ENCODE assay signal across 25 cellular contexts in genomic region chr10:3523309-3524050, GRCh38.
"Had no signal": no experiment of that assay in that cellular context is flagged by ENCODE, and none has a peak within 500 bp of the region (broad histone marks: within the 10 kb centered on the region; RNA-seq: fewer than 3 reads in every experiment).

No MANE protein-coding gene starts in this region.

- H3K27me3 ChIP-seq: esophagus muscularis mucosa, foreskin keratinocyte, gastroesophageal sphincter, heart left ventricle, hepatocyte, left lung, ovary, sigmoid colon, transverse colon had no signal

- H3K4me1 ChIP-seq: left lung had no signal

- H3K4me2 ChIP-seq: hepatocyte had no signal

- H3K79me2 ChIP-seq: hepatocyte had no signal

- H3K27me3 Mint-ChIP-seq: stimulated activated naive CD8-positive, alpha-beta T cell treated with anti-CD3 and anti-CD28 coated beads, Interleukin-15, Interleukin-2, amounts not matched to agents 100 ng/mL and 50 ng/mL, for 24 hours had no signal

- H3K4me3 ChIP-seq: coronary artery, esophagus muscularis mucosa, gastroesophageal sphincter, heart left ventricle, hepatocyte, left lung, ovary, psoas muscle, sigmoid colon, transverse colon had no signal

- H2AFZ ChIP-seq: hepatocyte had no signal

- H3K4me1 Mint-ChIP-seq: naive thymus-derived CD8-positive, alpha-beta T cell had no signal

- DNase-seq: dermis blood vessel endothelial cell; effector memory CD4-positive, alpha-beta T cell; foreskin keratinocyte; heart left ventricle; left cardiac atrium; left lung; mesenchymal stem cell; midbrain; naive thymus-derived CD8-positive, alpha-beta T cell; nephron progenitor cell; nucleus accumbens; ovary; posterior cingulate gyrus; psoas muscle; right cardiac atrium; sigmoid colon; stimulated activated CD4-positive, alpha-beta T cell treated with anti-CD3 and anti-CD28 coated beads, Interleukin-15, amount 100 ng/mL, for 24 hours; stimulated activated CD4-positive, alpha-beta T cell treated with anti-CD3 and anti-CD28 coated beads, Interleukin-2, amount 100 ng/mL, for 48 hours; stimulated activated naive B cell treated with anti-CD40 and anti-IgM and Interleukin-4, amounts not matched to agents 10 μg/mL and 1 μg/mL and 100 μg/mL, for 72 hours; transverse colon had no signal

- H3K36me3 ChIP-seq: esophagus muscularis mucosa, gastroesophageal sphincter, heart left ventricle, left lung, ovary, sigmoid colon, transverse colon had no signal

- H3K27ac ChIP-seq: coronary artery, esophagus muscularis mucosa, foreskin keratinocyte, gastroesophageal sphincter, heart left ventricle, left lung, ovary, psoas muscle, sigmoid colon had no signal

- H3K4me3 Mint-ChIP-seq: naive thymus-derived CD8-positive, alpha-beta T cell; nephron progenitor cell; stimulated activated naive B cell treated with anti-CD40 and anti-IgM and Interleukin-4, amounts not matched to agents 10 μg/mL and 1 μg/mL and 100 μg/mL, for 72 hours; stimulated activated naive CD8-positive, alpha-beta T cell treated with anti-CD3 and anti-CD28 coated beads, Interleukin-15, Interleukin-2, amounts not matched to agents 100 ng/mL and 50 ng/mL, for 24 hours had no signal

- ATAC-seq: foreskin keratinocyte; gastroesophageal sphincter; heart left ventricle; left cardiac atrium; left lung; naive thymus-derived CD8-positive, alpha-beta T cell; psoas muscle; right cardiac atrium; stimulated activated naive B cell treated with anti-CD40 and anti-IgM and Interleukin-4, amounts not matched to agents 10 μg/mL and 1 μg/mL and 100 μg/mL, for 72 hours had no signal

- H3K9me3 ChIP-seq: esophagus muscularis mucosa, gastroesophageal sphincter, left lung, ovary, psoas muscle, sigmoid colon, transverse colon had no signal

- H3K27ac Mint-ChIP-seq: stimulated activated naive B cell treated with anti-CD40 and anti-IgM and Interleukin-4, amounts not matched to agents 10 μg/mL and 1 μg/mL and 100 μg/mL, for 72 hours; stimulated activated naive CD8-positive, alpha-beta T cell treated with anti-CD3 and anti-CD28 coated beads, Interleukin-15, Interleukin-2, amounts not matched to agents 100 ng/mL and 50 ng/mL, for 24 hours had no signal

- H3K36me3 Mint-ChIP-seq: naive thymus-derived CD8-positive, alpha-beta T cell; stimulated activated naive B cell treated with anti-CD40 and anti-IgM and Interleukin-4, amounts not matched to agents 10 μg/mL and 1 μg/mL and 100 μg/mL, for 72 hours had no signal
